In the genomic region with DNA sequence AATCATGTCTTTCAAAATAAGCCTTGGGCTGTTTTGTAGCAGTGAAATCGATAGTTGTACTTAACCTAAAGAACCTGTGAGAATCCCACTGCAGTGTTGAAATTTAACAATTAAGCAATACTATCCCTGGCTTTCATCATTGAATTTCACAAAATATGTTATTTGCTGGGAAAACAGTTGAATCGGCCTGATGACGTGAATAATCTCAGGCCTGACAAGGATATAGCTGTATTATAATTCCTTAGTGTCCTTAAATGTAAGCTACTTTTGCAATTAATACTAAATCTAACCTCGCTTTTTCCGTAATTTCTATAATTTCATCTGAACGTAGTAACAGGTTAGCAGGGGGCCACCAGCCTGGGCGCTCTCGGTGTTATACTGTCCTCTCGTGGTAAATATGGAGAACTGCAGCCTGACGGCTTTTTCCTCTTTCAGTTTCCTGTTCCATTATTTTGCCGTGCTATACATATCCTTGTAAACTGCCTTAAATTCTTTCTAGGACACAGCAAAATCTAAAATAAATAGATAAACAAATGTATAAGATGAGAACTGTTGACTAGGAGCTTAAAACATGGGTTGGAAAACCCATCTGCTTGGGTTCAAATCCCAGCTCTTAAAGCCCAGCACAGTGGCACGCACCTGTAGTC, we compare ENCODE assay signal across 8 cellular contexts. TPM values are rescaled to one million over a fixed set of nuclear protein-coding genes. Genes with fewer than 3 reads are reported as not detected.
DNase-seq lines count a peak whose midpoint lies in the region; ATAC-seq and TF ChIP-seq lines count a peak whose summit lies in the region.

No MANE protein-coding gene starts in this region.

- H3K4me3 ChIP-seq in coronary artery (peak overlapping the region; percentile 36), lung (no peak overlapping the region)

- 16 to 17% methylated on average over 12 of the region's 12 CpGs for WGBS in lung, 2 donors

- no peaks in the 10 kb centered on the region for H3K9me3 ChIP-seq in lung (ENCODE audit: control insufficient read depth in 2 of 2, insufficient read depth in 1 of 2, low read length in 1 of 2)

- no peaks in the 10 kb centered on the region for H3K27me3 ChIP-seq in lung (ENCODE audit: control insufficient read depth, insufficient read depth)

- peak; percentile 100 for TF ChIP-seq CTCF in coronary artery (IDR thresholded peaks at IDR 0.05)
- peak; percentile 98 for TF ChIP-seq CTCF in lung (IDR thresholded peaks at IDR 0.05; ENCODE audit: control extremely low read depth, extremely low read depth)

- H3K36me3 ChIP-seq in lung (ENCODE audit: control insufficient read depth in 2 of 2, insufficient read depth in 2 of 2, low read length in 2 of 2) = no peaks in the 10 kb centered on the region

- H3K4me1 ChIP-seq in lung (ENCODE audit: control insufficient read depth in 2 of 2, insufficient read depth in 2 of 2, low read length in 2 of 2) = no peaks in the 10 kb centered on the region

- H3K27ac ChIP-seq in coronary artery (no peak overlapping the region), lung (ENCODE audit: low read depth in 1 of 2, low read length in 1 of 2) (no peak overlapping the region)

- peak; percentile 73 for ATAC-seq in HG02943 (IDR thresholded peaks at IDR 0.05; ENCODE audit: low read depth, unreplicated experiment)
- ATAC-seq in lung (ENCODE audit: insufficient read depth, low FRiP score) = peak; percentile 89

- DNase-seq in NCI-H82 (lab: John Stamatoyannopoulos, UW) (peak; percentile 66), NCI-H82 treated with DMSO at 0.1 percent for 48 hours (lab: John Stamatoyannopoulos, UW; ENCODE audit: unreplicated experiment) (no peak), NCI-H2227 treated with DMSO at 0.1 percent for 48 hours (lab: John Stamatoyannopoulos, UW) (peak; percentile 67), coronary artery (ENCODE audit: low spot score) (no peak), lung (ENCODE audit: low spot score) (peak; percentile 64)
- peak; percentile 42 to 52 for DNase-seq in activated CD4-positive, alpha-beta T cell treated with anti-CD3 and anti-CD28 coated beads for 4 hours
- peak; percentile 41 for DNase-seq in stimulated activated CD8-positive, alpha-beta memory T cell treated with anti-CD3 and anti-CD28 coated beads, Interleukin-15, amount 100 ng/mL, for 1 hour (ENCODE audit: low read depth)

RNA-seq across cellular contexts. Expression of a gene that starts 24.0 kb away (rescaled TPM):
- 1 to 10 TPM in 1 of 2 donors, under 1 TPM in 1; 0.65 to 2.3 TPM for total RNA-seq in lung
- 1 to 10 TPM in 1 of 2 donors, under 1 TPM in 1; 0.94 to 1.8 TPM for polyA plus RNA-seq in lung

Comparison
In these comparisons a context has a peak if more than half of its experiments do, and no peak if none do; other contexts are left out.
1. DNase-seq: peak in NCI-H82 (single experiment), NCI-H2227 treated with DMSO at 0.1 percent for 48 hours (single experiment), activated CD4-positive, alpha-beta T cell treated with anti-CD3 and anti-CD28 coated beads for 4 hours (2 of 2), lung (single experiment) and stimulated activated CD8-positive, alpha-beta memory T cell treated with anti-CD3 and anti-CD28 coated beads, Interleukin-15, amount 100 ng/mL, for 1 hour (single experiment); none in NCI-H82 treated with DMSO at 0.1 percent for 48 hours (single experiment) and coronary artery (single experiment).